1 cellular context compared by ENCODE assay signal in the genomic region with DNA sequence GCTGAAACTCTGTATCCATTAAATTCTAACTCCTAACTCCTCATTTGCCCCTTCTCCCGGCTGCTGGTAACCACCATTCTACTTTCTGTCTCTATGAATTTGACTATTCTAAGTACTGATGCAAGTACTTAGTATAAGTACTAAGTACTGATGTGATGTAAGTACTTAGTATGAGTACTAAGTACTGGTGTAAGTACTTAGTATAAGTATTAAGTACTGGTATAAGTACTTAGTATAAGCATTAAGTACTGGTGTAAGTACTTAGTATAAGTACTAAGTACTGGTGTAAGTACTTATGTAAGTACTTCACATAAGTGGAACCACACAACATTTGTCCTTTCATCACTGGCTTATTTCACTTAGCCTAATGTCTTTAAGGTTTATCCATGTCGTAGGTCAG.
TF ChIP-seq lines count a peak whose summit lies in the region.

No MANE protein-coding gene starts in this region.

TF ChIP-seq in HEK293, 187 proteins besides CTCF, POLR2A, EP300 and RAD21 (continued from another document):
- TF ChIP-seq, protein P1, sequence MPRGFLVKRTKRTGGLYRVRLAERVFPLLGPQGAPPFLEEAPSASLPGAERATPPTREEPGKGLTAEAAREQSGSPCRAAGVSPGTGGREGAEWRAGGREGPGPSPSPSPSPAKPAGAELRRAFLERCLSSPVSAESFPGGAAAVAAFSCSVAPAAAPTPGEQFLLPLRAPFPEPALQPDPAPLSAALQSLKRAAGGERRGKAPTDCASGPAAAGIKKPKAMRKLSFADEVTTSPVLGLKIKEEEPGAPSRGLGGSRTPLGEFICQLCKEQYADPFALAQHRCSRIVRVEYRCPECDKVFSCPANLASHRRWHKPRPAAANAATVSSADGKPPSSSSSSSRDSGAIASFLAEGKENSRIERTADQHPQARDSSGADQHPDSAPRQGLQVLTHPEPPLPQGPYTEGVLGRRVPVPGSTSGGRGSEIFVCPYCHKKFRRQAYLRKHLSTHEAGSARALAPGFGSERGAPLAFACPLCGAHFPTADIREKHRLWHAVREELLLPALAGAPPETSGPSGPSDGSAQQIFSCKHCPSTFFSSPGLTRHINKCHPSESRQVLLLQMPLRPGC (tag by site-specific recombination; IDR thresholded peaks at IDR 0.05): no peak
- TF ChIP-seq GFI1B (tag by site-specific recombination; IDR thresholded peaks at IDR 0.05): no peak
